In genomic region chr1:233393084-233393840, GRCh38 we compare ENCODE assay signal across 1 cellular context.
TF ChIP-seq lines count a peak whose summit lies in the region.

No MANE protein-coding gene starts in this region.

TF ChIP-seq in WTC11, 78 proteins besides CTCF, POLR2A, EP300 and RAD21 (continued from another document):
- no peak for TF ChIP-seq HMGXB4 (CRISPR knock-in tag; IDR thresholded peaks at IDR 0.05)
